ENCODE assay signal across 16 cellular contexts in the genomic region with DNA sequence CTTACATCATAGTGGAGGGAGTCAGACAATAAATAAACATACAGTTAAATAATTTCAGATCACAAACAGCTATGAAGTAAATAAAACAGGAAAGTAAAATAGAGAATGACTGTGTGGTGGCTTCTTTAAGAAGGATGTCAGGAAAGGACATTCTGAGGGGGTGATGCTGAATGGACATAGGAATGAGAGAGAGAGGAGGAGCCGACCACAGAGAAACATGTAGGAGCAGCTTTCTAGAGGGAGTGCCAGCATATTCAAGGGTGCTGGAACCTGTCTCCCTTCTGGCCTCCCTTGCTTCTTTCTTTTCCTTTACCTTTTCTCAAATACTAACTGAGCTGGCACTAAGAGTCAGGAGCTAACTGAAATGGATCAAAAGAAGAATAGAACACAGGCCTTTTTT. TPM values are rescaled to one million over a fixed set of nuclear protein-coding genes. Genes with fewer than 3 reads are reported as not detected.
DNase-seq lines count a peak whose midpoint lies in the region; ATAC-seq and TF ChIP-seq lines count a peak whose summit lies in the region.
"Had no signal": no experiment of that assay in that cellular context is flagged by ENCODE, and none has a peak within 500 bp of the region (broad histone marks: within the 10 kb centered on the region; RNA-seq: fewer than 3 reads in every experiment).

No MANE protein-coding gene starts in this region.

- H3K4me3 ChIP-seq in AG10803 (ENCODE audit: low read length) = no peak overlapping the region
- no peak overlapping the region for H3K4me3 ChIP-seq in epithelial cell of esophagus (ENCODE audit: low read length)
- H3K4me3 ChIP-seq: GM12878 had no signal

- TF ChIP-seq CTCF in AG10803 (conservative IDR thresholded peaks at IDR 0.05; ENCODE audit: low read length) (no peak), epithelial cell of esophagus (IDR thresholded peaks at IDR 0.05; ENCODE audit: insufficient read depth, low read depth, low read length, missing control alignments) (no peak), WTC11 (IDR thresholded peaks at IDR 0.05) (no peak)

- no peak overlapping the region for H3K27ac Mint-ChIP-seq in WTC11

- H3K4me3 Mint-ChIP-seq in WTC11 = no peak overlapping the region

- no peak for ATAC-seq in WTC11

- CTCF ChIA-PET in WTC11 (lab: Charles Lee) = interaction anchor here (1.3 to 1.4 kb wide), 2 partner anchors 11 to 37 kb away, joined by 5 to 6 read pairs; a partner anchor contains a TSS

- intact Hi-C loops in posterior cingulate gyrus (cut with DNase I) = no loop called here

- no peaks in the 10 kb centered on the region for H3K36me3 Mint-ChIP-seq in WTC11

- H3K9me3 Mint-ChIP-seq in WTC11 = no peaks in the 10 kb centered on the region

- peaks cover 9% of the 10 kb centered on the region for H3K4me1 Mint-ChIP-seq in WTC11

- peak; percentile 64 for DNase-seq in AG10803 (ENCODE audit: low read depth)
- DNase-seq in LHCN-M2 (ENCODE audit: low read depth) = peak; percentile 22
- DNase-seq in epithelial cell of esophagus (ENCODE audit: low read depth) = peak; percentile 78
- peak; percentile 35 for DNase-seq in renal cortical epithelial cell (ENCODE audit: low read depth)
- DNase-seq in NAMALWA (ENCODE audit: low spot score) = no peak
- no peak for DNase-seq in posterior cingulate gyrus
- no peak for DNase-seq in WTC11 (ENCODE audit: low spot score)
- no peak for DNase-seq in SKM-1 treated with dmso at 0.1 percent for 144 hours (lab: John Stamatoyannopoulos, UW; ENCODE audit: unreplicated experiment)
- DNase-seq: activated CD4-positive, alpha-beta T cell treated with anti-CD3 and anti-CD28 coated beads for 1 hour; activated naive CD4-positive, alpha-beta T cell treated with Interleukin-2 at 50 U/mL for 16 hours; MV-4-11; NCI-H526 treated with DMSO at 0.1 percent for 48 hours; SJCRH30; stimulated activated CD4-positive, alpha-beta T cell treated with anti-CD3 and anti-CD28 coated beads, Interleukin-2, amount 100 ng/mL, for 48 hours; substantia nigra had no signal

- H3K27me3 Mint-ChIP-seq in WTC11 (ENCODE audit: low read depth) = no peaks in the 10 kb centered on the region; the same call in 1 of the 2 replicates

- POLR2A ChIA-PET in WTC11 (lab: Charles Lee) = no interaction called here

TF ChIP-seq in WTC11, 78 proteins besides CTCF, POLR2A, EP300 and RAD21:
- TF ChIP-seq ZNF423 (CRISPR knock-in tag; IDR thresholded peaks at IDR 0.05) = no peak
- no peak for TF ChIP-seq NR1H2 (CRISPR knock-in tag; IDR thresholded peaks at IDR 0.05)
- TF ChIP-seq ZNF121 (CRISPR knock-in tag; IDR thresholded peaks at IDR 0.05) = no peak

RNA-seq across cellular contexts. Expression of a gene that starts 20.5 kb away (rescaled TPM):
- 29.0 and 31.7 TPM in 2 replicates for total RNA-seq in LHCN-M2 (2014; rRNA removed)
- 10.1 TPM for polyA plus RNA-seq in LHCN-M2 (2012)
- total RNA-seq in renal cortical epithelial cell = 40.0 and 84.0 TPM in 2 replicates
- 21.3 to 24.2 TPM (median 21.4 TPM) in 3 replicates for total RNA-seq in WTC11 (2021)

RNA-seq across cellular contexts. Expression of a gene that starts 37.5 kb away (rescaled TPM):
- total RNA-seq in LHCN-M2 (2014; rRNA removed) (6.5 and 11.0 TPM in 2 replicates), renal cortical epithelial cell (18.5 and 21.7 TPM in 2 replicates), WTC11 (2021) (35.8 to 44.5 TPM (median 40.2 TPM) in 3 replicates)
- polyA plus RNA-seq in LHCN-M2 (2012) = 11.3 TPM

Comparison
In these comparisons a context has a peak if more than half of its experiments do, and no peak if none do; other contexts are left out.
1. DNase-seq: peak in AG10803 (single experiment), LHCN-M2 (single experiment), epithelial cell of esophagus (single experiment) and renal cortical epithelial cell (single experiment); none in NAMALWA (single experiment), posterior cingulate gyrus (0 of 10), WTC11 (single experiment) and SKM-1 treated with dmso at 0.1 percent for 144 hours (single experiment).